ENCODE assay signal across 25 cellular contexts in genomic region chr11:10515418-10515817, GRCh38. TPM values are rescaled to one million over a fixed set of nuclear protein-coding genes. Genes with fewer than 3 reads are reported as not detected.
"Had no signal": no experiment of that assay in that cellular context is flagged by ENCODE, and none has a peak within 500 bp of the region (broad histone marks: within the 10 kb centered on the region; RNA-seq: fewer than 3 reads in every experiment).

No MANE protein-coding gene starts in this region.

- H3K9me3 ChIP-seq: colonic mucosa, gastroesophageal sphincter, psoas muscle, transverse colon had no signal

- H3K4me3 Mint-ChIP-seq: activated naive CD4-positive, alpha-beta T cell treated with anti-CD3 and anti-CD28 coated beads for 36 hours; activated T-helper 1 cell treated with anti-CD3 and anti-CD28 coated beads, Interleukin-12 subunit alpha, Interleukin-12 subunit beta, Interleukin-2, Interleukin-4 antibody, amounts not matched to agents 30 ng/mL and 10 ng/mL and 1 ng/mL, durations not matched to agents 14 hours and 24 hours and 36 hours; nephron progenitor cell had no signal

- H3K4me2 ChIP-seq: hepatocyte, smooth muscle cell had no signal

- DNase-seq: activated CD4-positive, alpha-beta T cell treated with anti-CD3 and anti-CD28 coated beads for 4 hours; activated CD4-positive, alpha-beta T cell treated with anti-CD3 and anti-CD28 coated beads, Interleukin-2, amount 50 U/mL, for 4 hours; activated CD4-positive, CD25-positive, alpha-beta regulatory T cell; activated effector memory CD4-positive, alpha-beta T cell treated with anti-CD3 and anti-CD28 coated beads, Interleukin-2, amount 50 U/mL, for 16 hours; activated naive CD4-positive, alpha-beta T cell treated with anti-CD3 and anti-CD28 coated beads for 36 hours; activated T-cell treated with anti-CD3 and anti-CD28 coated beads for 4 hours; cerebellar nuclear complex; colonic mucosa; effector memory CD4-positive, alpha-beta T cell; left cardiac atrium; left ventricle myocardium superior; nephron progenitor cell; psoas muscle; stimulated activated CD4-positive, alpha-beta T cell treated with anti-CD3 and anti-CD28 coated beads, Interleukin-1b, Interleukin-23, amount 100 ng/mL, for 48 hours; stimulated activated CD4-positive, alpha-beta T cell treated with anti-CD3 and anti-CD28 coated beads, Interleukin-4, amount 100 ng/mL, for 4 hours; stimulated activated CD8-positive, alpha-beta memory T cell treated with anti-CD3 and anti-CD28 coated beads, Interleukin-4, amount 100 ng/mL, for 48 hours; stimulated activated naive CD4-positive, alpha-beta T cell; T-helper 2 cell; transverse colon had no signal

- H3K27me3 ChIP-seq: colonic mucosa, gastroesophageal sphincter, hepatocyte, transverse colon had no signal

- FAIRE-seq: keratinocyte had no signal

- H3K4me3 ChIP-seq: colonic mucosa, gastroesophageal sphincter, hepatocyte, psoas muscle, smooth muscle cell, transverse colon had no signal

- H2AFZ ChIP-seq: hepatocyte, parathyroid adenoma had no signal

- H3K36me3 ChIP-seq: colonic mucosa had no signal

- H3K4me1 ChIP-seq: colonic mucosa, parathyroid adenoma, transverse colon had no signal

- H3K9me3 Mint-ChIP-seq: activated naive CD4-positive, alpha-beta T cell treated with anti-CD3 and anti-CD28 coated beads for 36 hours; activated T-helper 1 cell treated with anti-CD3 and anti-CD28 coated beads, Interleukin-12 subunit alpha, Interleukin-12 subunit beta, Interleukin-2, Interleukin-4 antibody, amounts not matched to agents 30 ng/mL and 10 ng/mL and 1 ng/mL, durations not matched to agents 14 hours and 24 hours and 36 hours; nephron progenitor cell had no signal

- H3K27ac Mint-ChIP-seq: activated naive CD4-positive, alpha-beta T cell treated with anti-CD3 and anti-CD28 coated beads for 36 hours; activated T-helper 1 cell treated with anti-CD3 and anti-CD28 coated beads, Interleukin-12 subunit alpha, Interleukin-12 subunit beta, Interleukin-2, Interleukin-4 antibody, amounts not matched to agents 30 ng/mL and 10 ng/mL and 1 ng/mL, durations not matched to agents 14 hours and 24 hours and 36 hours had no signal

- ATAC-seq: gastroesophageal sphincter, left cardiac atrium had no signal

- H3K9ac ChIP-seq: parathyroid adenoma had no signal

- H3K27ac ChIP-seq: colonic mucosa, gastroesophageal sphincter, hepatocyte, parathyroid adenoma, psoas muscle, transverse colon had no signal

- H3K4me1 Mint-ChIP-seq: nephron progenitor cell had no signal

- H3K79me2 ChIP-seq: hepatocyte, parathyroid adenoma had no signal

RNA-seq across cellular contexts. Expression of gene LYVE1, which starts 53.0 kb away (rescaled TPM):
- total RNA-seq: activated naive CD4-positive, alpha-beta T cell treated with anti-CD3 and anti-CD28 coated beads for 36 hours; activated T-helper 1 cell treated with anti-CD3 and anti-CD28 coated beads, Interleukin-12 subunit alpha, Interleukin-12 subunit beta, Interleukin-2, Interleukin-4 antibody, amounts not matched to agents 30 ng/mL and 10 ng/mL and 1 ng/mL, durations not matched to agents 14 hours and 24 hours and 36 hours; smooth muscle cell had no signal
- polyA plus RNA-seq: keratinocyte, smooth muscle cell had no signal
